9 cellular contexts compared by ENCODE assay signal in genomic region chr10:112025228-112025627, GRCh38.
"Had no signal": no experiment of that assay in that cellular context is flagged by ENCODE, and none has a peak within 500 bp of the region (broad histone marks: within the 10 kb centered on the region; RNA-seq: fewer than 3 reads in every experiment).

No MANE protein-coding gene starts in this region.

- ATAC-seq: GM23338, HCT116 had no signal

- H3K27ac Mint-ChIP-seq: GM23338, H9, HFFc6 had no signal

- H3K4me2 ChIP-seq: GM23338 had no signal

- H3K27ac ChIP-seq: GM23248 had no signal

- H2AFZ ChIP-seq: GM23248, GM23338 had no signal

- H3K4me3 ChIP-seq: GM23248, GM23338, HAP-1 had no signal

- H3K4me1 ChIP-seq: HAP-1 had no signal

- DNase-seq: GM23248, GOT3, H7, H9, HCEC 1CT, HFFc6 had no signal

- H3K9me3 ChIP-seq: HAP-1 had no signal

- H3K4me3 Mint-ChIP-seq: GM23338, H9, HFFc6 had no signal

- H3K9ac ChIP-seq: GM23248 had no signal

- H3K36me3 ChIP-seq: HAP-1 had no signal

- H3K4me1 Mint-ChIP-seq: GM23338, H9 had no signal
